ENCODE assay signal across 1 cellular context in the genomic region with DNA sequence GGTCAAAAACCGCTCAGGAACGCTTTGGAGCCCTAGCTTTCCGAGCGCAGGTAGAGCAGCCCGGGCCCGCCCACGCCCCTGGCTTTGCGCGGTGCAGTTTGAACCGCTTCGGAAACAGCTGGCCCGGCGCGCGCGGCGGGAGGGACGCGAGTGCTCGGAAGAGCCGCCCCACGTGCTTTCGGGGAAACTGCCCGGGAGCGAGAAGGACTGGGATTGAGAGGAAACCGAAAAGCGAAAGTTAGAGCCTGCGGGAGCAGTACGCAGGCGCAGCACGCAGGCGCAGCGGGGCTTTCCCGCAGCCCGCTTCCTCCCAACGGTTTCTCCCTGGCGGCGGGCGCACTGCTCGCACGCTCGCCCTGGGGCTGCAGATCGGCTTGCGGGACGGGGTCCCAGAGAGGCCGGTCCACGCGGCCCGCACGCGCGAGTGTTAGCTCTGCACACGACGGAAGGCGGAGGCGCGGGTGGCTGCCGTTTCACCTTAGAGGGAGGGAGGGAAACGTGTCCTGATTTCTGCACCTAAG.
A peak's percentile ranks its signal among the peaks of the same experiment; 100 is the strongest.
TF ChIP-seq lines count a peak whose summit lies in the region.

No MANE protein-coding gene starts in this region.

TF ChIP-seq in PFSK-1, 5 proteins besides CTCF, POLR2A, EP300 and RAD21 (continued from another document):
- TF ChIP-seq, protein P1, sequence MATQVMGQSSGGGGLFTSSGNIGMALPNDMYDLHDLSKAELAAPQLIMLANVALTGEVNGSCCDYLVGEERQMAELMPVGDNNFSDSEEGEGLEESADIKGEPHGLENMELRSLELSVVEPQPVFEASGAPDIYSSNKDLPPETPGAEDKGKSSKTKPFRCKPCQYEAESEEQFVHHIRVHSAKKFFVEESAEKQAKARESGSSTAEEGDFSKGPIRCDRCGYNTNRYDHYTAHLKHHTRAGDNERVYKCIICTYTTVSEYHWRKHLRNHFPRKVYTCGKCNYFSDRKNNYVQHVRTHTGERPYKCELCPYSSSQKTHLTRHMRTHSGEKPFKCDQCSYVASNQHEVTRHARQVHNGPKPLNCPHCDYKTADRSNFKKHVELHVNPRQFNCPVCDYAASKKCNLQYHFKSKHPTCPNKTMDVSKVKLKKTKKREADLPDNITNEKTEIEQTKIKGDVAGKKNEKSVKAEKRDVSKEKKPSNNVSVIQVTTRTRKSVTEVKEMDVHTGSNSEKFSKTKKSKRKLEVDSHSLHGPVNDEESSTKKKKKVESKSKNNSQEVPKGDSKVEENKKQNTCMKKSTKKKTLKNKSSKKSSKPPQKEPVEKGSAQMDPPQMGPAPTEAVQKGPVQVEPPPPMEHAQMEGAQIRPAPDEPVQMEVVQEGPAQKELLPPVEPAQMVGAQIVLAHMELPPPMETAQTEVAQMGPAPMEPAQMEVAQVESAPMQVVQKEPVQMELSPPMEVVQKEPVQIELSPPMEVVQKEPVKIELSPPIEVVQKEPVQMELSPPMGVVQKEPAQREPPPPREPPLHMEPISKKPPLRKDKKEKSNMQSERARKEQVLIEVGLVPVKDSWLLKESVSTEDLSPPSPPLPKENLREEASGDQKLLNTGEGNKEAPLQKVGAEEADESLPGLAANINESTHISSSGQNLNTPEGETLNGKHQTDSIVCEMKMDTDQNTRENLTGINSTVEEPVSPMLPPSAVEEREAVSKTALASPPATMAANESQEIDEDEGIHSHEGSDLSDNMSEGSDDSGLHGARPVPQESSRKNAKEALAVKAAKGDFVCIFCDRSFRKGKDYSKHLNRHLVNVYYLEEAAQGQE (IDR thresholded peaks at IDR 0.05; ENCODE audit: insufficient read depth in 1 of 2, low read depth in 2 of 2, low read length in 2 of 2): peak in 1 of 2 experiments; percentile 17; a peak in 1 of 4 replicates
- TF ChIP-seq TAF1 (IDR thresholded peaks at IDR 0.05; ENCODE audit: borderline replicate concordance, insufficient read depth, low read length): peak; percentile 88
